In the genomic region with DNA sequence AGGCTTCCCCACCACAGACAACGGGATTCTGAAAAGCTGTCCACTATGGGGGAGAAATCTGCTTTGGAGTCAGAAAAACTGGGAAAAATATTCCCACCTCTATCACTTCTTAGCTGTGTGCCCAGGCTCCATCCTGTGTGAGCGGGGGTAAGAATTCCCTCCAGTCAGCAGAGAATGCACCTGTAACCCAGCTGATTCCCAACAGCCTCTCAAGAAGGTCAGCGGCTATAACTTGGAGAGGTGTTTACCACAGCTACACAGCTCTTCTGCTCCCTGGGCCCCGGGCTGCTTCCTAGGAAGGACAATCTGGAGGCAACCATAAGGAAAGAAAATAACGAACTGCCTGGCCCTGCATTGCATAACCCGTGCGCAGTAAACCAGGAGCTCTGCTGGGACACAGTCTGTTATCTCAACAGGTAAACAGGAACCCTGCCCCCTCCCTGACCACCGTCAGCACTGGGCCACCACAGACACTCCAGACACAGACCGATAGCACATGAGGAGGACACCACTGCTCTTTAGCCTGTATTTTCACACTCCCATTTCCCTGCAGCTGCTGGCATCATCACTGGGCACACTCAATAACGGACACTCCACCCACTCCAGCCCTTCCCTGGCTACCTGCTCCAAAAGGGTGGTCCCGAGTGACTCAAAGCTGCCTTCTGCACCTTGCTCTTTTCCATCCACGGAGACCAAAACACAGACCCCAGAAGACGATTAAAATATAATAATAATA, we compare ENCODE assay signal across 8 cellular contexts. TPM values are rescaled to one million over a fixed set of nuclear protein-coding genes. Genes with fewer than 3 reads are reported as not detected.
DNase-seq lines count a peak whose midpoint lies in the region; ATAC-seq, FAIRE-seq and TF ChIP-seq lines count a peak whose summit lies in the region.

No MANE protein-coding gene starts in this region.

- H2BK15ac ChIP-seq in mesenchymal stem cell (ENCODE audit: low read depth, poor library complexity, severe bottlenecking), result no peak overlapping the region

- peak overlapping the region; percentile 78 for H3K4me2 ChIP-seq in mesenchymal stem cell (ENCODE audit: low read length, poor library complexity, severe bottlenecking)

- in situ Hi-C loops in brain microvascular endothelial cell (cut with HindIII; ENCODE audit: low pct_ligation_motif_present, low sequenced_read_pairs), result no loop called here
- in situ Hi-C loops in ACHN (cut with HindIII; ENCODE audit: low pct_ligation_motif_present, low pct_unique_long_range_greater_than_20kb, low sequenced_read_pairs), result no loop called here

- no peaks in the 10 kb centered on the region; the same call in 1 of the 2 replicates for H3K9me3 ChIP-seq in AG04450 (ENCODE audit: control insufficient read depth, insufficient read depth, low read length)
- no peaks in the 10 kb centered on the region for H3K9me3 ChIP-seq in mesenchymal stem cell (ENCODE audit: control insufficient read depth, low read length)
- H3K9me3 ChIP-seq in uterus, result no peaks in the 10 kb centered on the region

- H2BK5ac ChIP-seq in mesenchymal stem cell (ENCODE audit: low read depth, low read length, poor library complexity, severe bottlenecking), result no peak overlapping the region

- ATAC-seq in sciatic nerve, result no peak

- intact Hi-C loops in uterus (cut with DNase I; ENCODE audit: low total_unique reads) (no loop called here), sciatic nerve (cut with DNase I) (no loop called here)

- H3K36me3 ChIP-seq in brain microvascular endothelial cell (replicated peaks), result peaks cover 11% of the 10 kb centered on the region
- peaks cover 14 to 19% of the 10 kb centered on the region in 2 experiments for H3K36me3 ChIP-seq in mesenchymal stem cell (ENCODE audit: control insufficient read depth in 1 of 2, insufficient read depth in 2 of 2, low read depth in 1 of 2, low read length in 2 of 2)
- H3K36me3 ChIP-seq in uterus, result no peaks in the 10 kb centered on the region

- H3K4me1 ChIP-seq in mesenchymal stem cell (ENCODE audit: control insufficient read depth, insufficient read depth, low read depth, low read length), result peaks cover 22% of the 10 kb centered on the region
- H3K4me1 ChIP-seq in uterus, result peaks cover 0 to 6% of the 10 kb centered on the region in 2 donors

- CTCF ChIA-PET in AG04450 (lab: Charles Lee), result interaction anchor here (0.7 to 7.0 kb wide), 7 partner anchors 43 to 148 kb away, joined by 3 to 84 read pairs (median 5); no protein-coding TSS in a partner anchor

- TF ChIP-seq CTCF in AG04450 (IDR thresholded peaks at IDR 0.05; ENCODE audit: low read depth, low read length), result no peak
- no peak for TF ChIP-seq CTCF in brain microvascular endothelial cell (IDR thresholded peaks at IDR 0.05; ENCODE audit: low read depth, low read length, missing control alignments)
- TF ChIP-seq CTCF in uterus (IDR thresholded peaks at IDR 0.05), result no peak

- H3K9ac ChIP-seq in mesenchymal stem cell (ENCODE audit: low read length), result peak overlapping the region; percentile 88

- H3K27ac ChIP-seq in AG04450 (ENCODE audit: low read depth, low read length), result peak overlapping the region; percentile 70
- no peak overlapping the region for H3K27ac ChIP-seq in brain microvascular endothelial cell
- peak overlapping the region; percentile 66 for H3K27ac ChIP-seq in mesenchymal stem cell (ENCODE audit: low read length, poor library complexity, severe bottlenecking)
- peak overlapping the region; percentile 87 to 95 for H3K27ac ChIP-seq in uterus

- WGBS in mesenchymal stem cell, result 54% methylated on average over 13 of the region's 13 CpGs

- POLR2A ChIA-PET in AG04450 (lab: Yijun Ruan, JAX), result interaction anchor here (0.5 to 0.8 kb wide), 2 partner anchors 511 to 514 kb away, joined by 3 read pairs; no protein-coding TSS in a partner anchor

- no peak overlapping the region for H2BK120ac ChIP-seq in mesenchymal stem cell (ENCODE audit: low read depth, low read length)

- peak overlapping the region in 1 of 2 experiments; percentile 92 for H3K23ac ChIP-seq in mesenchymal stem cell (ENCODE audit: low read length in 2 of 2)

- peaks cover 3% of the 10 kb centered on the region for H3K79me1 ChIP-seq in mesenchymal stem cell (replicated peaks; ENCODE audit: low read length, poor library complexity, severe bottlenecking)

- no peak overlapping the region for H4K91ac ChIP-seq in mesenchymal stem cell (ENCODE audit: low read length)

- H3K4me3 ChIP-seq in AG04450 (ENCODE audit: low read depth, low read length), result peak overlapping the region; percentile 84
- H3K4me3 ChIP-seq in brain microvascular endothelial cell (ENCODE audit: low read depth, low read length), result peak overlapping the region; percentile 84
- peak overlapping the region; percentile 53 to 85 for H3K4me3 ChIP-seq in mesenchymal stem cell (ENCODE audit: insufficient read depth in 1 of 2, low read depth in 1 of 2, low read length in 2 of 2)
- H3K4me3 ChIP-seq in uterus, result peak overlapping the region; percentile 56 to 85

- H3K18ac ChIP-seq in mesenchymal stem cell (ENCODE audit: low read depth in 1 of 2, low read length in 2 of 2), result peak overlapping the region in 1 of 2 experiments; percentile 76

- FAIRE-seq in H54 (lab: Jason Lieb, UNC), result no peak

- peak overlapping the region; percentile 68 to 96 for H3K4ac ChIP-seq in mesenchymal stem cell (ENCODE audit: low read depth in 1 of 2, low read length in 2 of 2)

- peak overlapping the region; percentile 1 for H4K8ac ChIP-seq in mesenchymal stem cell (ENCODE audit: low read length)

- TF ChIP-seq POLR2A in uterus (IDR thresholded peaks at IDR 0.05) (no peak), H54 (IDR thresholded peaks at IDR 0.05; ENCODE audit: low read depth, low read length) (no peak)

- peak overlapping the region in 1 of 2 experiments; percentile 91 for H3K14ac ChIP-seq in mesenchymal stem cell (ENCODE audit: low read length in 2 of 2)

- H2AK5ac ChIP-seq in mesenchymal stem cell (ENCODE audit: low read length, severe bottlenecking), result peak overlapping the region; percentile 65

- H2AFZ ChIP-seq in mesenchymal stem cell (ENCODE audit: low read depth, low read length), result no peak overlapping the region

- DNase-seq in AG04450 (ENCODE audit: low read depth, low spot score), result no peak
- DNase-seq in HuH-7 (ENCODE audit: low spot score), result peak; percentile 86
- no peak for DNase-seq in brain microvascular endothelial cell
- DNase-seq in mesenchymal stem cell, result peak; percentile 11
- no peak for DNase-seq in uterus
- no peak for DNase-seq in sciatic nerve (ENCODE audit: low spot score)
- no peak for DNase-seq in H54 (ENCODE audit: insufficient read length, low spot score)
- DNase-seq in ACHN, result no peak

- no peaks in the 10 kb centered on the region for H3K27me3 ChIP-seq in AG04450 (ENCODE audit: control insufficient read depth, insufficient read depth, low read length)
- H3K27me3 ChIP-seq in brain microvascular endothelial cell (replicated peaks), result no peaks in the 10 kb centered on the region
- no peaks in the 10 kb centered on the region for H3K27me3 ChIP-seq in mesenchymal stem cell (ENCODE audit: control insufficient read depth in 1 of 2, insufficient read depth in 1 of 2, low read length in 2 of 2)
- no peaks in the 10 kb centered on the region for H3K27me3 ChIP-seq in uterus

- H2BK12ac ChIP-seq in mesenchymal stem cell (ENCODE audit: low read length in 2 of 2), result peak overlapping the region in 1 of 2 experiments; percentile 75

RNA-seq across cellular contexts. Expression of a gene that starts 2.1 kb away (rescaled TPM):
- polyA plus RNA-seq in AG04450 (2011; rRNA removed), result 6.9 and 14.6 TPM in 2 replicates
- polyA minus RNA-seq in AG04450 (2011; rRNA and poly(A)+ RNA removed), result 6.6 and 7.0 TPM in 2 replicates
- polyA plus RNA-seq in mesenchymal stem cell (2013, experiment 1 of 2), result 17.6 TPM
- polyA plus RNA-seq in mesenchymal stem cell (2013, experiment 2 of 2), result 17.3 TPM
- total RNA-seq in uterus (10 to 100 TPM; 10.8 to 38.2 (median 26.8) TPM), sciatic nerve (17.9 TPM)

RNA-seq across cellular contexts. Expression of a gene that starts 41.3 kb away (rescaled TPM):
- polyA plus RNA-seq in AG04450 (2011; rRNA removed), result 29.7 and 34.3 TPM in 2 replicates
- 16.1 and 16.2 TPM in 2 replicates for polyA minus RNA-seq in AG04450 (2011; rRNA and poly(A)+ RNA removed)
- 19.3 TPM for polyA plus RNA-seq in mesenchymal stem cell (2013, experiment 1 of 2)
- polyA plus RNA-seq in mesenchymal stem cell (2013, experiment 2 of 2), result 19.9 TPM
- 10 to 100 TPM in 2 of 4 donors, 1 to 10 TPM in 2; 4.1 to 39.3 (median 22.3) TPM for total RNA-seq in uterus
- 31.9 TPM for total RNA-seq in sciatic nerve

RNA-seq across cellular contexts. Expression of a gene that starts 59.0 kb away (rescaled TPM):
- polyA plus RNA-seq in AG04450 (2011; rRNA removed), result not detected in 2 replicates
- not detected in 2 replicates for polyA minus RNA-seq in AG04450 (2011; rRNA and poly(A)+ RNA removed)
- polyA plus RNA-seq in mesenchymal stem cell (2013, experiment 1 of 2), result not detected
- polyA plus RNA-seq in mesenchymal stem cell (2013, experiment 2 of 2), result not detected
- total RNA-seq in uterus (under 1 TPM in 1 of 4 donors, not detected in 3; 0.35 TPM), sciatic nerve (0.53 TPM)

Comparison
In these comparisons a context has a peak if more than half of its experiments do, and no peak if none do; other contexts are left out.
1. DNase-seq: peak in HuH-7 (single experiment) and mesenchymal stem cell (single experiment); none in AG04450 (single experiment), brain microvascular endothelial cell (single experiment), uterus (0 of 2), sciatic nerve (single experiment), H54 (single experiment) and ACHN (single experiment).
2. Peak in every context shown above with its lines, with median percentiles within 50 percentile points of each other: H3K4me3 ChIP-seq.